Comparison of ENCODE assay signal across 8 cellular contexts in the genomic region with DNA sequence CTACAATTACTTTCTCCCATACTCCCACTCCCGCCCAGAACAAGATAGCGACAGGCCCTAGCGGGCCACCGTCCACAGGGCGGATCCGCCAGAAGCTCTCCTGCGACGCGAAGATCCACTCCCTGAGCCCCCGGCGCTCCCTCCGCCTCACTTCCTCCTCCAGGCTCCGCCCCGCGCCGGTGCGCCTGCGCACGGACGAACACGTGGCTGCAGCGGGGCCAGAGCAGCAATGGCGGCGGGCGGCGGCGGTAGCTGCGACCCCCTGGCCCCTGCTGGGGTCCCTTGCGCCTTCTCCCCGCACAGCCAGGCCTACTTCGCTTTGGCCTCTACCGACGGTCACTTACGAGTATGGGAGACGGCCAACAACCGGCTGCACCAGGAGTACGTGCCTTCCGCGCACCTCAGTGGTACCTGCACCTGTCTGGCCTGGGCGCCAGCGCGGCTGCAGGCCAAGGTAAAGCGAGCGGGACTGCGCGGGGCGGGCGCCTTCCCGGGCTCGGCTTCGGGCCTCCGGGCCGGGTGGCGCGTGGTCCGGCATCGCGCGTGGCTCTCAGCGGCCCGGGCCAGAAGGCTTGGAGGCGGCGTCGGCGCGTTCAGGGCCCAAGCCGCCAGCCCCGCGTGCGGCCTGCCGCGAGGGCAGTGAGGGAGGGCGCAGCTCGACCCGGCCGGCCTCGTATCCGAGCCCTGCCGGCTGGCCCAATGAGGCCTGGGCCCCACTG. TPM values are rescaled to one million over a fixed set of nuclear protein-coding genes. Genes with fewer than 3 reads are reported as not detected.
DNase-seq lines count a peak whose midpoint lies in the region; ATAC-seq and TF ChIP-seq lines count a peak whose summit lies in the region.

A gene with protein sequence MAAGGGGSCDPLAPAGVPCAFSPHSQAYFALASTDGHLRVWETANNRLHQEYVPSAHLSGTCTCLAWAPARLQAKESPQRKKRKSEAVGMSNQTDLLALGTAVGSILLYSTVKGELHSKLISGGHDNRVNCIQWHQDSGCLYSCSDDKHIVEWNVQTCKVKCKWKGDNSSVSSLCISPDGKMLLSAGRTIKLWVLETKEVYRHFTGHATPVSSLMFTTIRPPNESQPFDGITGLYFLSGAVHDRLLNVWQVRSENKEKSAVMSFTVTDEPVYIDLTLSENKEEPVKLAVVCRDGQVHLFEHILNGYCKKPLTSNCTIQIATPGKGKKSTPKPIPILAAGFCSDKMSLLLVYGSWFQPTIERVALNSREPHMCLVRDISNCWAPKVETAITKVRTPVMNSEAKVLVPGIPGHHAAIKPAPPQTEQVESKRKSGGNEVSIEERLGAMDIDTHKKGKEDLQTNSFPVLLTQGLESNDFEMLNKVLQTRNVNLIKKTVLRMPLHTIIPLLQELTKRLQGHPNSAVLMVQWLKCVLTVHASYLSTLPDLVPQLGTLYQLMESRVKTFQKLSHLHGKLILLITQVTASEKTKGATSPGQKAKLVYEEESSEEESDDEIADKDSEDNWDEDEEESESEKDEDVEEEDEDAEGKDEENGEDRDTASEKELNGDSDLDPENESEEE (plus strand): TSS at position 198 of the 719 bp plus-strand sequence. CDS start 32 bp downstream, at position 230.

- no peaks in the 10 kb centered on the region for H3K36me3 ChIP-seq in gastroesophageal sphincter

- peaks cover 8 to 41% (median 9%) of the 10 kb centered on the region in 3 donors for H3K4me1 ChIP-seq in gastroesophageal sphincter

- peak within 1 kb of the TSS; percentile 97 for H3K27ac Mint-ChIP-seq in activated naive CD4-positive, alpha-beta T cell treated with anti-CD3 and anti-CD28 coated beads for 36 hours

- peak; percentile 67 to 76 for TF ChIP-seq POLR2A in gastroesophageal sphincter (IDR thresholded peaks at IDR 0.05)

- peak; percentile 99 for ATAC-seq in gastroesophageal sphincter

- H3K27me3 Mint-ChIP-seq in activated naive CD4-positive, alpha-beta T cell treated with anti-CD3 and anti-CD28 coated beads for 36 hours (ENCODE audit: low read depth), result no peaks in the 10 kb centered on the region

- peak; percentile 99 for DNase-seq in GM03348 (ENCODE audit: low spot score)
- peak; percentile 96 for DNase-seq in HFF-Myc (ENCODE audit: extremely low read depth, low read depth)
- DNase-seq in NAMALWA (ENCODE audit: low spot score), result peak; percentile 98
- peak; percentile 99 for DNase-seq in SK-N-DZ (ENCODE audit: low spot score)
- peak; percentile 97 for DNase-seq in activated naive CD4-positive, alpha-beta T cell treated with anti-CD3 and anti-CD28 coated beads for 36 hours
- peak; percentile 97 for DNase-seq in non-pigmented ciliary epithelial cell (ENCODE audit: low read depth)
- DNase-seq in superior temporal gyrus (ENCODE audit: extremely low spot score), result peak; percentile 97

- no peaks in the 10 kb centered on the region for H3K27me3 ChIP-seq in gastroesophageal sphincter

- H3K4me3 ChIP-seq in HFF-Myc (replicated peaks; ENCODE audit: low read depth, low read length), result peak within 1 kb of the TSS; percentile 59
- peak within 1 kb of the TSS; percentile 81 to 97 for H3K4me3 ChIP-seq in gastroesophageal sphincter

- CTCF ChIA-PET in activated naive CD4-positive, alpha-beta T cell treated with anti-CD3 and anti-CD28 coated beads for 36 hours (lab: Charles Lee), result interaction anchor here (0.7 to 1.0 kb wide), 2 partner anchors 85 to 328 kb away, joined by 3 read pairs; no protein-coding TSS in a partner anchor

- H3K27ac ChIP-seq in gastroesophageal sphincter, result peak within 1 kb of the TSS; percentile 11 to 89 (median 84)

- intact Hi-C loops in activated naive CD4-positive, alpha-beta T cell treated with anti-CD3 and anti-CD28 coated beads for 36 hours (cut with micrococcal nuclease), result loop anchor here (1.0 to 5.0 kb wide), 7 partner anchors 24 to 1252 kb away; partner anchors contain the start of genes PPP1CB, TRMT61B and YPEL5

- TF ChIP-seq EP300 in gastroesophageal sphincter (IDR thresholded peaks at IDR 0.05), result no peak

- no peaks in the 10 kb centered on the region for H3K9me3 Mint-ChIP-seq in activated naive CD4-positive, alpha-beta T cell treated with anti-CD3 and anti-CD28 coated beads for 36 hours

- no CpG with 5 or more reads among the region's 79 CpGs for WGBS in gastroesophageal sphincter (ENCODE audit: low coverage in 1 of 2), 2 donors

- H3K4me1 Mint-ChIP-seq in activated naive CD4-positive, alpha-beta T cell treated with anti-CD3 and anti-CD28 coated beads for 36 hours (ENCODE audit: low read depth), result peaks cover 35% of the 10 kb centered on the region

- peaks cover 12% of the 10 kb centered on the region for H3K36me3 Mint-ChIP-seq in activated naive CD4-positive, alpha-beta T cell treated with anti-CD3 and anti-CD28 coated beads for 36 hours (ENCODE audit: low read depth)

- H3K9me3 ChIP-seq in gastroesophageal sphincter, result no peaks in the 10 kb centered on the region

- peak within 1 kb of the TSS; percentile 100 for H3K4me3 Mint-ChIP-seq in activated naive CD4-positive, alpha-beta T cell treated with anti-CD3 and anti-CD28 coated beads for 36 hours

- TF ChIP-seq CTCF in HFF-Myc (IDR thresholded peaks at IDR 0.05; ENCODE audit: low read depth, low read length, missing control alignments), result no peak
- peak in 1 of 4 experiments; percentile 3 for TF ChIP-seq CTCF in gastroesophageal sphincter (IDR thresholded peaks at IDR 0.05)

RNA-seq across cellular contexts. Expression of the gene that starts here (rescaled TPM):
- 45.3 and 50.6 TPM in 2 replicates for polyA plus RNA-seq in SK-N-DZ (2014; cell fraction: cytosol; rRNA removed)
- polyA plus RNA-seq in SK-N-DZ (2014; cell fraction: nucleus; rRNA removed), result 45.7 and 47.5 TPM in 2 replicates
- total RNA-seq in activated naive CD4-positive, alpha-beta T cell treated with anti-CD3 and anti-CD28 coated beads for 36 hours, result 10 to 100 TPM; 76.5 to 78.7 TPM
- 10 to 100 TPM; 29.6 to 51.7 (median 39.0) TPM for total RNA-seq in gastroesophageal sphincter

Comparison
In these comparisons a context has a peak if more than half of its experiments do, and no peak if none do; other contexts are left out.
1. Peak in every context shown above with its lines: DNase-seq, ATAC-seq, H3K4me3 ChIP-seq and H3K27ac ChIP-seq.